Comparison of ENCODE assay signal across 14 cellular contexts in the genomic region with DNA sequence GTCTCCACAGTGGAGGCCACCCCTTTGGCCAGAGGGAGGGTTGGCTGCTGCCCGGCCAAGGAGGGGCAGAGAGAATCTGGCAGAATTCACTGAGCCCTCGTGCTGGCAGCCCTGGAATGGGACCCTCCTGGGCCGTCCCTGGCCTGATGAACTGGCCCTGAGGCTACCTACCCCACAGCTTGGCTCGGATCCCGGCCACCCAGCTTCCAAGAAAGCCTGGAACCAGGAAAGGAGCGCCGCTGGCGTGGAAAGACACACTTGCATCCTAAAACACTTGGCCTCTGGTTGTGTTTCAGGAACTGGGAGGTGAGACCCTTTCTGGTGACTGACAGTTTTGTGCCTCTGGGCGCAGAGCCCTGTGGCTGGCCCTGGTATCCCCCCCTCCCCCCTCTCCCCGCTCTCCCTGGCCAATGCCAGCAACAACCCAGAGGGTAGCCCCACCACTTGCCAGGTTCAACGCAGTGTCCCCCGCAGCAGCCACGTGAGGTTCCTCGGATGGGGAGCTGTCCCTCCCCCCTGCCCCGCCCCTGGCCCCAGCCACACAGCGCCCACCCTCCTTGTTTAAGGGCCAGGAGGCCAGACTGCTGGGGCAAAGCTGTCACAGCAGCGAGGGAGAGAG. TPM values are rescaled to one million over a fixed set of nuclear protein-coding genes. Genes with fewer than 3 reads are reported as not detected.
DNase-seq lines count a peak whose midpoint lies in the region; ATAC-seq and TF ChIP-seq lines count a peak whose summit lies in the region.
"Had no signal": no experiment of that assay in that cellular context is flagged by ENCODE, and none has a peak within 500 bp of the region (broad histone marks: within the 10 kb centered on the region; RNA-seq: fewer than 3 reads in every experiment).

No MANE protein-coding gene starts in this region.

- POLR2A ChIA-PET in RWPE1 (lab: Yijun Ruan, JAX; ENCODE audit: low non-redundant PET) = no interaction called here

- H3K36me3 ChIP-seq in spleen = peaks cover 0 to 21% (median 0%) of the 10 kb centered on the region in 6 donors

- H3K4me1 ChIP-seq in spleen = peaks cover 3 to 97% (median 36%) of the 10 kb centered on the region in 6 donors

- DNase-seq in ELF-1 (ENCODE audit: low read depth, low spot score) (peak; percentile 45), RWPE1 (ENCODE audit: low spot score) (no peak), spleen (no peak), KG1 (lab: John Stamatoyannopoulos, UW) (no peak), left lobe of liver (ENCODE audit: low spot score) (no peak)
- DNase-seq in activated CD4-positive, alpha-beta T cell treated with anti-CD3 and anti-CD28 coated beads, Interleukin-2, amount 50 U/mL, for 48 hours = no peak
- no peak for DNase-seq in stimulated activated CD4-positive, alpha-beta T cell treated with anti-CD3 and anti-CD28 coated beads, Interleukin-2, amount 100 ng/mL, for 48 hours
- DNase-seq: activated CD4-positive, alpha-beta T cell treated with anti-CD3 and anti-CD28 coated beads for 1 hour; activated T-cell treated with anti-CD3 and anti-CD28 coated beads, Interleukin-2, amount 50 U/mL, for 48 hours; GM23248; mesenchymal stem cell; OCI-M1 had no signal

- WGBS in spleen, 5 donors = 39 to 58% (median 48%) methylated on average over 3 to 17 of the region's 17 CpGs

- no peaks in the 10 kb centered on the region for H3K9me3 ChIP-seq in spleen

- ATAC-seq in left lobe of liver = no peak

- H3K27ac ChIP-seq in RWPE1 (peak overlapping the region; percentile 96), layer of hippocampus (ENCODE audit: low read depth, low read length) (peak overlapping the region; percentile 68), spleen (peak overlapping the region in 7 of 8 donors; percentile 80 to 97 (median 89))
- H3K27ac ChIP-seq: C4-2B, GM23248 had no signal

- H3K27me3 ChIP-seq in layer of hippocampus (ENCODE audit: control insufficient read depth, insufficient read depth, low read length) = peaks cover 2% of the 10 kb centered on the region
- H3K27me3 ChIP-seq in spleen (replicated peaks in 1 of 7) = peaks cover 0 to 94% (median 9%) of the 10 kb centered on the region in 7 donors

- no peak for TF ChIP-seq POLR2A in spleen (IDR thresholded peaks at IDR 0.05)

- peak overlapping the region in 7 of 8 donors; percentile 29 to 69 (median 41) for H3K4me3 ChIP-seq in spleen
- H3K4me3 ChIP-seq: GM23248 had no signal

- intact Hi-C loops in spleen (cut with DNase I; ENCODE audit: low total_unique reads) = no loop called here

- TF ChIP-seq CTCF in RWPE1 (conservative IDR thresholded peaks at IDR 0.05; ENCODE audit: low read depth) = no peak
- no peak for TF ChIP-seq CTCF in spleen (IDR thresholded peaks at IDR 0.05 in 8 of 11, conservative IDR thresholded peaks at IDR 0.05 in 3 of 11)

- CTCF ChIA-PET in RWPE1 (lab: Yijun Ruan, JAX) = no interaction called here

RNA-seq across cellular contexts. Expression of gene NFAM1, which starts 0.7 kb away (rescaled TPM):
- total RNA-seq in spleen = 10 to 100 TPM; 18.7 to 56.6 (median 39.0) TPM
- 10 to 100 TPM in 1 of 3 donors, 1 to 10 TPM in 2; 2.0 to 10.6 (median 3.0) TPM for polyA plus RNA-seq in spleen
- 2.8 TPM for total RNA-seq in left lobe of liver
- total RNA-seq: GM23248 had no signal
- polyA plus RNA-seq: GM23248 had no signal
